In the genomic region with DNA sequence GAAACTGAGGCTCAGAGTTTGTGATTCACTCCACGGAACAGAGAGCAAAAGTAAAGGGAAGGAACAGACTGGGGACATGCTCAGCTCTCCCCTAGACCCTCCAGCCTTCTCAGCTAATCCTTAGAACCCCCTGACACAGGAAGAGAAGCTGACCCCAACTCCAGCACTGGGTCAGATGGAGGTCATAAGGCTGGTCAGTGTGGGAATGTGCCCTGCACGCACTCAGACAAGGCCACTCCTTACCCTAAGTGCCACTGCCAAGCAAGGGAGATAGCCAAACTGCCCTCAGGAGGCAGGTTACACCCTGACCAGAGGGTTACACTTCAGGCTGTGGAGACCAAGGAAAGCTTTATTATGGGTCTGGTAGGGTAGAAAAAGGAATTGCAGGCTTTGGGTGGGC, we compare ENCODE assay signal across 8 cellular contexts. TPM values are rescaled to one million over a fixed set of nuclear protein-coding genes. Genes with fewer than 3 reads are reported as not detected.
DNase-seq lines count a peak whose midpoint lies in the region; ATAC-seq, FAIRE-seq and TF ChIP-seq lines count a peak whose summit lies in the region.

No MANE protein-coding gene starts in this region.

- H3K27me3 ChIP-seq in Panc1 (ENCODE audit: control insufficient read depth, insufficient read depth, low read length) (no peaks in the 10 kb centered on the region), pancreas (no peaks in the 10 kb centered on the region)

- H3K4me1 ChIP-seq in ES-I3 (ENCODE audit: insufficient read depth, low read length) (peaks cover 18% of the 10 kb centered on the region), Panc1 (ENCODE audit: control insufficient read depth, insufficient read depth, low read length) (peaks cover 18% of the 10 kb centered on the region), pancreas (peaks cover 10 to 17% (median 15%) of the 10 kb centered on the region in 3 donors)

- WGBS in pancreas, 2 donors, result 50 to 60% methylated on average over 2 of the region's 2 CpGs

- CTCF ChIA-PET in Panc1 (lab: Charles Lee), result no interaction called here

- H3K9ac ChIP-seq in ES-I3 (ENCODE audit: low read depth, low read length), result peak overlapping the region; percentile 83

- TF ChIP-seq CTCF in Panc1 (IDR thresholded peaks at IDR 0.05) (no peak), pancreas (IDR thresholded peaks at IDR 0.05) (no peak)

- peak overlapping the region; percentile 91 to 96 for H3K4me3 ChIP-seq in Panc1 (ENCODE audit: low read depth in 2 of 2, low read length in 2 of 2)
- H3K4me3 ChIP-seq in pancreas, result peak overlapping the region in 3 of 4 donors; percentile 79 to 93 (median 86)

- BruUV-seq in Panc1 (replicated peaks; lab: Mats Ljungman, UMichigan), result no TSS peak

- H3K9me3 ChIP-seq in ES-I3 (ENCODE audit: control insufficient read depth, insufficient read depth, low read length) (no peaks in the 10 kb centered on the region), Panc1 (ENCODE audit: control insufficient read depth, insufficient read depth, low read depth, low read length) (no peaks in the 10 kb centered on the region), pancreas (no peaks in the 10 kb centered on the region)

- H3K27ac ChIP-seq in Panc1 (ENCODE audit: low read length) (peak overlapping the region; percentile 81), epithelial cell of prostate (peak overlapping the region; percentile 74), pancreas (peak overlapping the region in 1 of 4 donors; percentile 89)

- in situ Hi-C loops in Panc1 (cut with HindIII; ENCODE audit: low pct_unique_long_range_greater_than_20kb, low sequenced_read_pairs), result no loop called here

- no peak for FAIRE-seq in pancreas (lab: Jason Lieb, UNC)

- DNase-seq in Panc1 (ENCODE audit: low read depth, low spot score), result no peak
- DNase-seq in epithelial cell of prostate (ENCODE audit: low read depth, low spot score), result no peak
- DNase-seq in pancreas, result no peak
- DNase-seq in ureter (ENCODE audit: low spot score), result no peak
- no peak for DNase-seq in GM19238 (ENCODE audit: insufficient read length, low spot score)

- ATAC-seq in Panc1, result no peak
- ATAC-seq in pancreas, result no peak
- ATAC-seq in GM18517 (IDR thresholded peaks at IDR 0.05; ENCODE audit: unreplicated experiment), result no peak
- no peak for ATAC-seq in GM18858 (IDR thresholded peaks at IDR 0.05; ENCODE audit: unreplicated experiment)

- intact Hi-C loops in Panc1 (cut with micrococcal nuclease; ENCODE audit: unreplicated experiment), result no loop called here
- intact Hi-C loops in pancreas (cut with DNase I), result no loop called here

- H3K36me3 ChIP-seq in ES-I3 (ENCODE audit: insufficient read depth, low read length) (peaks cover 16% of the 10 kb centered on the region), Panc1 (ENCODE audit: control insufficient read depth, insufficient read depth, low read length) (peaks cover 13% of the 10 kb centered on the region), pancreas (peaks cover 0 to 14% (median 11%) of the 10 kb centered on the region in 3 donors)

- POLR2A ChIA-PET in Panc1 (lab: Charles Lee), result interaction anchor here (0.6 to 0.8 kb wide), 3 partner anchors 52 to 142 kb away, joined by 3 to 4 read pairs (median 3); no protein-coding TSS in a partner anchor

RNA-seq across cellular contexts. Expression of a gene that starts 1.2 kb away (rescaled TPM):
- 696 TPM for total RNA-seq in Panc1 (2021; ENCODE audit: unreplicated experiment)
- polyA plus RNA-seq in Panc1 (2012; ENCODE audit: insufficient read length), result 1,184 TPM
- 1,000 to 10,000 TPM in 2 of 6 donors, 100 to 1,000 TPM in 4; 643 to 1,285 (median 890) TPM for total RNA-seq in pancreas
- polyA plus RNA-seq in pancreas, result 1,000 to 10,000 TPM; 1,152 to 1,829 TPM
- total RNA-seq in ureter, result 1,577 TPM

RNA-seq across cellular contexts. Expression of a gene that starts 11.2 kb away (rescaled TPM):
- 50.3 TPM for total RNA-seq in Panc1 (2021; ENCODE audit: unreplicated experiment)
- polyA plus RNA-seq in Panc1 (2012; ENCODE audit: insufficient read length), result 110 TPM
- total RNA-seq in pancreas, result 10 to 100 TPM in 4 of 6 donors, 1 to 10 TPM in 2; 5.7 to 16.8 (median 14.2) TPM
- polyA plus RNA-seq in pancreas, result 10 to 100 TPM; 15.8 to 21.5 TPM
- total RNA-seq in ureter, result 72.8 TPM

RNA-seq across cellular contexts. Expression of a gene that starts 19.7 kb away (rescaled TPM):
- total RNA-seq in Panc1 (2021; ENCODE audit: unreplicated experiment), result 11.3 TPM
- polyA plus RNA-seq in Panc1 (2012; ENCODE audit: insufficient read length), result 14.3 TPM
- 10 to 100 TPM in 2 of 6 donors, 1 to 10 TPM in 4; 5.9 to 11.2 (median 9.0) TPM for total RNA-seq in pancreas
- polyA plus RNA-seq in pancreas, result 10 to 100 TPM; 30.5 to 36.3 TPM
- total RNA-seq in ureter, result 19.4 TPM

RNA-seq across cellular contexts. Expression of a gene that starts 20.7 kb away (rescaled TPM):
- total RNA-seq in Panc1 (2021; ENCODE audit: unreplicated experiment), result 40.7 TPM
- polyA plus RNA-seq in Panc1 (2012; ENCODE audit: insufficient read length), result 49.9 TPM
- total RNA-seq in pancreas, result 10 to 100 TPM; 26.6 to 37.9 (median 31.8) TPM
- 10 to 100 TPM; 42.7 to 50.1 TPM for polyA plus RNA-seq in pancreas
- total RNA-seq in ureter, result 55.3 TPM

RNA-seq across cellular contexts. Expression of a gene that starts 27.3 kb away (rescaled TPM):
- total RNA-seq in Panc1 (2021; ENCODE audit: unreplicated experiment), result 58.0 TPM
- 108 TPM for polyA plus RNA-seq in Panc1 (2012; ENCODE audit: insufficient read length)
- 10 to 100 TPM; 10.7 to 19.8 (median 14.5) TPM for total RNA-seq in pancreas
- polyA plus RNA-seq in pancreas, result 10 to 100 TPM; 43.3 to 55.2 TPM
- 40.8 TPM for total RNA-seq in ureter
